8 cellular contexts compared by ENCODE assay signal in genomic region chr11:128848815-128849455, GRCh38. TPM values are rescaled to one million over a fixed set of nuclear protein-coding genes. Genes with fewer than 3 reads are reported as not detected.
A peak's percentile ranks its signal among the peaks of the same experiment; 100 is the strongest.
DNase-seq lines count a peak whose midpoint lies in the region; ATAC-seq and TF ChIP-seq lines count a peak whose summit lies in the region.

No MANE protein-coding gene starts in this region.

- ATAC-seq in HG03565 (IDR thresholded peaks at IDR 0.05; ENCODE audit: unreplicated experiment), result peak; percentile 78

- H3K4me3 Mint-ChIP-seq in T-helper 2 cell treated with Interferon-gamma antibody and Interleukin-4, amounts not matched to agents 5 μg/mL and 100 μg/mL, for 36 hours, result no peak overlapping the region

- peaks cover 21% of the 10 kb centered on the region for H3K4me1 Mint-ChIP-seq in T-helper 2 cell treated with Interferon-gamma antibody and Interleukin-4, amounts not matched to agents 5 μg/mL and 100 μg/mL, for 36 hours (ENCODE audit: low read depth)

- peak; percentile 81 for DNase-seq in D341Med (ENCODE audit: low spot score)
- peak; percentile 74 for DNase-seq in GM20000 (ENCODE audit: low spot score)
- peak; percentile 30 for DNase-seq in T-helper 2 cell treated with Interferon-gamma antibody and Interleukin-4, amounts not matched to agents 5 μg/mL and 100 μg/mL, for 36 hours (ENCODE audit: low spot score)
- no peak for DNase-seq in ascending aorta (ENCODE audit: low spot score in 2 of 2)
- DNase-seq in kidney tubule cell (ENCODE audit: low spot score), result peak; percentile 20
- DNase-seq in stimulated activated CD8-positive, alpha-beta memory T cell treated with anti-CD3 and anti-CD28 coated beads, Interleukin-4, amount 100 ng/mL, for 48 hours, result peak; percentile 90
- no peak for DNase-seq in COR-L47 (lab: John Stamatoyannopoulos, UW)

- H3K4me3 ChIP-seq in ascending aorta, result no peak overlapping the region

- H3K27me3 Mint-ChIP-seq in T-helper 2 cell treated with Interferon-gamma antibody and Interleukin-4, amounts not matched to agents 5 μg/mL and 100 μg/mL, for 36 hours (ENCODE audit: low read depth), result no peaks in the 10 kb centered on the region

- intact Hi-C loops in ascending aorta (cut with DNase I), result no loop called here

- H3K36me3 Mint-ChIP-seq in T-helper 2 cell treated with Interferon-gamma antibody and Interleukin-4, amounts not matched to agents 5 μg/mL and 100 μg/mL, for 36 hours (ENCODE audit: low read depth), result no peaks in the 10 kb centered on the region

- no peak overlapping the region for H3K27ac ChIP-seq in ascending aorta

- no peak overlapping the region for H3K27ac Mint-ChIP-seq in T-helper 2 cell treated with Interferon-gamma antibody and Interleukin-4, amounts not matched to agents 5 μg/mL and 100 μg/mL, for 36 hours

- H3K4me1 ChIP-seq in ascending aorta, result no peaks in the 10 kb centered on the region

- no peaks in the 10 kb centered on the region for H3K9me3 ChIP-seq in ascending aorta

- no peaks in the 10 kb centered on the region for H3K9me3 Mint-ChIP-seq in T-helper 2 cell treated with Interferon-gamma antibody and Interleukin-4, amounts not matched to agents 5 μg/mL and 100 μg/mL, for 36 hours

- TF ChIP-seq CTCF in GM20000 (IDR thresholded peaks at IDR 0.05; ENCODE audit: extremely low read depth, missing control alignments), result peak; percentile 78
- peak; percentile 8 to 47 (median 39) for TF ChIP-seq CTCF in ascending aorta (IDR thresholded peaks at IDR 0.05)

- no peaks in the 10 kb centered on the region for H3K27me3 ChIP-seq in ascending aorta

- no peaks in the 10 kb centered on the region for H3K36me3 ChIP-seq in ascending aorta

RNA-seq across cellular contexts. Expression of gene KCNJ1, which starts 18.2 kb away (rescaled TPM):
- not detected for total RNA-seq in ascending aorta

RNA-seq across cellular contexts. Expression of gene KCNJ5, which starts 42.2 kb away (rescaled TPM):
- 0.53 TPM for total RNA-seq in ascending aorta

Comparison
In these comparisons a context has a peak if more than half of its experiments do, and no peak if none do; other contexts are left out.
1. DNase-seq: peak in D341Med (single experiment), GM20000 (single experiment), T-helper 2 cell treated with Interferon-gamma antibody and Interleukin-4, amounts not matched to agents 5 μg/mL and 100 μg/mL, for 36 hours (single experiment), kidney tubule cell (single experiment) and stimulated activated CD8-positive, alpha-beta memory T cell treated with anti-CD3 and anti-CD28 coated beads, Interleukin-4, amount 100 ng/mL, for 48 hours (single experiment); none in ascending aorta (0 of 2) and COR-L47 (single experiment).